In genomic region chr4:163606885-163607284, GRCh38 we compare ENCODE assay signal across 1 cellular context.
TF ChIP-seq lines count a peak whose summit lies in the region.

No MANE protein-coding gene starts in this region.

TF ChIP-seq in GM12878, 131 proteins besides CTCF, POLR2A, EP300 and RAD21 (continued from another document):
- TF ChIP-seq ZNF24 (IDR thresholded peaks at IDR 0.05) (no peak), ZZZ3 (IDR thresholded peaks at IDR 0.05; ENCODE audit: control insufficient read depth, insufficient read length, low read depth) (no peak), MEF2A (IDR thresholded peaks at IDR 0.05; ENCODE audit: insufficient read depth, low read depth, low read length) (0 out of 2 replicates have a peak, but pooled peaks have one; percentile 38), REST (IDR thresholded peaks at IDR 0.05; ENCODE audit: low read depth, low read length) (no peak), JUNB (IDR thresholded peaks at IDR 0.05) (no peak)
- TF ChIP-seq, protein P1, sequence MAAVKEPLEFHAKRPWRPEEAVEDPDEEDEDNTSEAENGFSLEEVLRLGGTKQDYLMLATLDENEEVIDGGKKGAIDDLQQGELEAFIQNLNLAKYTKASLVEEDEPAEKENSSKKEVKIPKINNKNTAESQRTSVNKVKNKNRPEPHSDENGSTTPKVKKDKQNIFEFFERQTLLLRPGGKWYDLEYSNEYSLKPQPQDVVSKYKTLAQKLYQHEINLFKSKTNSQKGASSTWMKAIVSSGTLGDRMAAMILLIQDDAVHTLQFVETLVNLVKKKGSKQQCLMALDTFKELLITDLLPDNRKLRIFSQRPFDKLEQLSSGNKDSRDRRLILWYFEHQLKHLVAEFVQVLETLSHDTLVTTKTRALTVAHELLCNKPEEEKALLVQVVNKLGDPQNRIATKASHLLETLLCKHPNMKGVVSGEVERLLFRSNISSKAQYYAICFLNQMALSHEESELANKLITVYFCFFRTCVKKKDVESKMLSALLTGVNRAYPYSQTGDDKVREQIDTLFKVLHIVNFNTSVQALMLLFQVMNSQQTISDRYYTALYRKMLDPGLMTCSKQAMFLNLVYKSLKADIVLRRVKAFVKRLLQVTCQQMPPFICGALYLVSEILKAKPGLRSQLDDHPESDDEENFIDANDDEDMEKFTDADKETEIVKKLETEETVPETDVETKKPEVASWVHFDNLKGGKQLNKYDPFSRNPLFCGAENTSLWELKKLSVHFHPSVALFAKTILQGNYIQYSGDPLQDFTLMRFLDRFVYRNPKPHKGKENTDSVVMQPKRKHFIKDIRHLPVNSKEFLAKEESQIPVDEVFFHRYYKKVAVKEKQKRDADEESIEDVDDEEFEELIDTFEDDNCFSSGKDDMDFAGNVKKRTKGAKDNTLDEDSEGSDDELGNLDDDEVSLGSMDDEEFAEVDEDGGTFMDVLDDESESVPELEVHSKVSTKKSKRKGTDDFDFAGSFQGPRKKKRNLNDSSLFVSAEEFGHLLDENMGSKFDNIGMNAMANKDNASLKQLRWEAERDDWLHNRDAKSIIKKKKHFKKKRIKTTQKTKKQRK (IDR thresholded peaks at IDR 0.05; ENCODE audit: low read depth, low read length) = no peak
- TF ChIP-seq, protein P2, sequence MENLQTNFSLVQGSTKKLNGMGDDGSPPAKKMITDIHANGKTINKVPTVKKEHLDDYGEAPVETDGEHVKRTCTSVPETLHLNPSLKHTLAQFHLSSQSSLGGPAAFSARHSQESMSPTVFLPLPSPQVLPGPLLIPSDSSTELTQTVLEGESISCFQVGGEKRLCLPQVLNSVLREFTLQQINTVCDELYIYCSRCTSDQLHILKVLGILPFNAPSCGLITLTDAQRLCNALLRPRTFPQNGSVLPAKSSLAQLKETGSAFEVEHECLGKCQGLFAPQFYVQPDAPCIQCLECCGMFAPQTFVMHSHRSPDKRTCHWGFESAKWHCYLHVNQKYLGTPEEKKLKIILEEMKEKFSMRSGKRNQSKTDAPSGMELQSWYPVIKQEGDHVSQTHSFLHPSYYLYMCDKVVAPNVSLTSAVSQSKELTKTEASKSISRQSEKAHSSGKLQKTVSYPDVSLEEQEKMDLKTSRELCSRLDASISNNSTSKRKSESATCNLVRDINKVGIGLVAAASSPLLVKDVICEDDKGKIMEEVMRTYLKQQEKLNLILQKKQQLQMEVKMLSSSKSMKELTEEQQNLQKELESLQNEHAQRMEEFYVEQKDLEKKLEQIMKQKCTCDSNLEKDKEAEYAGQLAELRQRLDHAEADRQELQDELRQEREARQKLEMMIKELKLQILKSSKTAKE (IDR thresholded peaks at IDR 0.05; ENCODE audit: low read depth, poor library complexity, severe bottlenecking) = no peak
